Comparison of ENCODE assay signal across 22 cellular contexts in the genomic region with DNA sequence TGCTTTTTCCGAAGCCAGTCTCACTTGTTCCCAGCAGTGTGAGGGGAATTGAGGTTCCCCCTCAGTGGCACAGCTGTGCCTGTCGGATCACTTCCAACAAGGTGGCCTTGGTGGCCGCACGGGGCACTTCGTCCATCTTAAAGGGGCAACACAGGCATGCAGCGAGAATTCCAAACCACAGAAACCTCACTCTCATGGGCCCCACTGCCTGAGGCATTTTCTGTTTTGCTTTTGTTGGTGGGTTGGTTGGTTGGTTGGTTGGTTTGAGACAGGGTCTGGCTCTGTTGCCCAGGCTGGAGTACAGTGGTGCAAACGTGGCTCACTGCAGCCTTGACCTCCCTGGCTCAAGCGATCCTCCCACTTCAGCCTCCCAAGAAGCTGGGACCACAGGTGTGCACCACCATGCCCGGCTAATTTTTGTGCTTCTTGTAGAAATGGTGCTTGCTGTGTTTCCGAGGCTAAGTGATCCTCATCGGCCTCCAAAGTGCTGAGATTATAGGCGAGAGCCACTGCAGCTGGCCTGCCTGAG. TPM values are rescaled to one million over a fixed set of nuclear protein-coding genes. Genes with fewer than 3 reads are reported as not detected.
DNase-seq lines count a peak whose midpoint lies in the region; ATAC-seq and TF ChIP-seq lines count a peak whose summit lies in the region.
"Had no signal": no experiment of that assay in that cellular context is flagged by ENCODE, and none has a peak within 500 bp of the region (broad histone marks: within the 10 kb centered on the region; RNA-seq: fewer than 3 reads in every experiment).

No MANE protein-coding gene starts in this region.

- peaks cover 11% of the 10 kb centered on the region for H3K79me2 ChIP-seq in GM23338 (replicated peaks; ENCODE audit: insufficient read depth)

- no peak overlapping the region for H3K4me3 Mint-ChIP-seq in stimulated activated naive B cell treated with anti-CD40 and anti-IgM and Interleukin-4, amounts not matched to agents 10 μg/mL and 1 μg/mL and 100 μg/mL, for 72 hours
- H3K4me3 Mint-ChIP-seq in activated CD8-positive, alpha-beta T cell treated with anti-CD3 and anti-CD28 coated beads, Interleukin-2, amount 10 ng/mL, durations not matched to agents 7 days and 5 days: no peak overlapping the region
- no peak overlapping the region; the same call in 2 of the 3 replicates for H3K4me3 Mint-ChIP-seq in GM23338
- H3K4me3 Mint-ChIP-seq: H9 had no signal

- H3K9me3 ChIP-seq in HEK293 (ENCODE audit: control insufficient read depth, insufficient read depth, low read depth, low read length): no peaks in the 10 kb centered on the region
- H3K9me3 ChIP-seq in SJCRH30 (replicated peaks): no peaks in the 10 kb centered on the region
- H3K9me3 ChIP-seq: BE2C, Peyer's patch had no signal

- peaks cover 4% of the 10 kb centered on the region for H4K20me1 ChIP-seq in GM23338 (replicated peaks; ENCODE audit: insufficient read depth)

- H3K4me1 Mint-ChIP-seq in stimulated activated naive B cell treated with anti-CD40 and anti-IgM and Interleukin-4, amounts not matched to agents 10 μg/mL and 1 μg/mL and 100 μg/mL, for 72 hours: peaks cover 14 to 20% of the 10 kb centered on the region in 2 donors
- H3K4me1 Mint-ChIP-seq in activated CD8-positive, alpha-beta T cell treated with anti-CD3 and anti-CD28 coated beads, Interleukin-2, amount 10 ng/mL, durations not matched to agents 7 days and 5 days (ENCODE audit: low read depth): peaks cover 16% of the 10 kb centered on the region
- peaks cover 13% of the 10 kb centered on the region for H3K4me1 Mint-ChIP-seq in GM23338

- peaks cover 13% of the 10 kb centered on the region for H3F3A ChIP-seq in GM23338 (replicated peaks; ENCODE audit: low read depth)

- H3K27ac Mint-ChIP-seq in stimulated activated naive B cell treated with anti-CD40 and anti-IgM and Interleukin-4, amounts not matched to agents 10 μg/mL and 1 μg/mL and 100 μg/mL, for 72 hours: peak overlapping the region; percentile 75
- no peak overlapping the region for H3K27ac Mint-ChIP-seq in activated CD8-positive, alpha-beta T cell treated with anti-CD3 and anti-CD28 coated beads, Interleukin-2, amount 10 ng/mL, durations not matched to agents 7 days and 5 days
- H3K27ac Mint-ChIP-seq in GM23338: no peak overlapping the region

- no peak overlapping the region for H3K4me2 ChIP-seq in GM23338

- no peak overlapping the region for H3K27ac ChIP-seq in HEK293 (ENCODE audit: extremely low read depth, low read depth, low read length)
- no peak overlapping the region for H3K27ac ChIP-seq in SJCRH30
- H3K27ac ChIP-seq in layer of hippocampus (ENCODE audit: low read depth, low read length): peak overlapping the region; percentile 30
- H3K27ac ChIP-seq in GM23338 (ENCODE audit: low read depth): no peak overlapping the region
- H3K27ac ChIP-seq: HL-60, Peyer's patch had no signal

- peaks cover 2 to 3% of the 10 kb centered on the region in 2 donors for H3K9me3 Mint-ChIP-seq in stimulated activated naive B cell treated with anti-CD40 and anti-IgM and Interleukin-4, amounts not matched to agents 10 μg/mL and 1 μg/mL and 100 μg/mL, for 72 hours
- H3K9me3 Mint-ChIP-seq in activated CD8-positive, alpha-beta T cell treated with anti-CD3 and anti-CD28 coated beads, Interleukin-2, amount 10 ng/mL, durations not matched to agents 7 days and 5 days (ENCODE audit: insufficient read depth): no peaks in the 10 kb centered on the region
- peaks cover 5% of the 10 kb centered on the region for H3K9me3 Mint-ChIP-seq in GM23338

- POLR2A ChIA-PET in HEK293 (lab: Yijun Ruan, JAX): interaction anchor here (1.0 to 2.2 kb wide), 3 partner anchors 66 to 111 kb away, joined by 3 to 9 read pairs (median 4); partner anchors contain the start of gene CIRBP
- POLR2A ChIA-PET in activated CD8-positive, alpha-beta T cell treated with anti-CD3 and anti-CD28 coated beads, Interleukin-2, amount 10 ng/mL, durations not matched to agents 7 days and 5 days (lab: Charles Lee): no interaction called here

- H3K9me2 ChIP-seq in GM23338 (ENCODE audit: insufficient read depth): no peaks in the 10 kb centered on the region

- H3K36me3 ChIP-seq in HEK293 (ENCODE audit: control insufficient read depth in 2 of 2, insufficient read depth in 1 of 2, low read length in 2 of 2) (peaks cover under 1 to 15% of the 10 kb centered on the region in 2 experiments; a peak in 2 of 3 replicates), SJCRH30 (peaks cover 4% of the 10 kb centered on the region), GM23338 (ENCODE audit: insufficient read depth) (no peaks in the 10 kb centered on the region; the same call in 1 of the 2 replicates)

- CTCF ChIA-PET in HEK293 (lab: Yijun Ruan, JAX): interaction anchor here (1.0 kb wide), 1 partner anchor 136 kb away, joined by 3 read pairs; no protein-coding TSS in a partner anchor
- CTCF ChIA-PET in activated CD8-positive, alpha-beta T cell treated with anti-CD3 and anti-CD28 coated beads, Interleukin-2, amount 10 ng/mL, durations not matched to agents 7 days and 5 days (lab: Charles Lee): interaction anchor here (1.3 kb wide), 1 partner anchor 100 kb away, joined by 3 read pairs; no protein-coding TSS in a partner anchor

- H3K36me3 Mint-ChIP-seq in stimulated activated naive B cell treated with anti-CD40 and anti-IgM and Interleukin-4, amounts not matched to agents 10 μg/mL and 1 μg/mL and 100 μg/mL, for 72 hours: peaks cover 15 to 21% of the 10 kb centered on the region in 2 donors
- peaks cover 11% of the 10 kb centered on the region for H3K36me3 Mint-ChIP-seq in activated CD8-positive, alpha-beta T cell treated with anti-CD3 and anti-CD28 coated beads, Interleukin-2, amount 10 ng/mL, durations not matched to agents 7 days and 5 days (ENCODE audit: low read depth)
- peaks cover 24% of the 10 kb centered on the region for H3K36me3 Mint-ChIP-seq in GM23338 (ENCODE audit: low read depth)

- peak; percentile 35 to 53 for DNase-seq in SJCRH30
- DNase-seq in stimulated activated naive B cell treated with anti-CD40 and anti-IgM and Interleukin-4, amounts not matched to agents 10 μg/mL and 1 μg/mL and 100 μg/mL, for 72 hours: no peak
- DNase-seq in activated CD8-positive, alpha-beta T cell treated with anti-CD3 and anti-CD28 coated beads, Interleukin-2, amount 10 ng/mL, durations not matched to agents 7 days and 5 days: no peak
- DNase-seq in GM23338 (ENCODE audit: low spot score): no peak
- no peak for DNase-seq in glomerular visceral epithelial cell (ENCODE audit: extremely low spot score)
- DNase-seq: BE2C; DMS53; EL; KG1; NCI-H1092 treated with DMSO at 0.1 percent for 48 hours; NCI-H1436 treated with DMSO at 0.1 percent for 48 hours; NCI-H2029; NCI-H345; NCI-H524; NCI-H774; NK-92 treated with Interleukin-12 subunit alpha and Interleukin-12 subunit beta, amount 100 ng/mL, for 24 hours; Peyer's patch; Right ventricle myocardium superior had no signal

- TF ChIP-seq CTCF in HEK293 (tag by site-specific recombination; IDR thresholded peaks at IDR 0.05): no peak
- no peak for TF ChIP-seq CTCF in GM23338 (conservative IDR thresholded peaks at IDR 0.05; ENCODE audit: low read depth in 2 of 2)

- 0 out of 2 replicates have a peak, but pooled peaks cover 3% of the 10 kb centered on the region for H3K4me1 ChIP-seq in HEK293 (ENCODE audit: control insufficient read depth, insufficient read depth, low read length)
- peaks cover 5% of the 10 kb centered on the region for H3K4me1 ChIP-seq in SJCRH30
- peaks cover 16% of the 10 kb centered on the region; the same call in 1 of the 2 replicates for H3K4me1 ChIP-seq in GM23338 (ENCODE audit: insufficient read depth)
- H3K4me1 ChIP-seq: BE2C had no signal

- peaks cover 6 to 8% of the 10 kb centered on the region in 2 donors for H3K27me3 Mint-ChIP-seq in stimulated activated naive B cell treated with anti-CD40 and anti-IgM and Interleukin-4, amounts not matched to agents 10 μg/mL and 1 μg/mL and 100 μg/mL, for 72 hours
- H3K27me3 Mint-ChIP-seq in activated CD8-positive, alpha-beta T cell treated with anti-CD3 and anti-CD28 coated beads, Interleukin-2, amount 10 ng/mL, durations not matched to agents 7 days and 5 days (ENCODE audit: low read depth): peaks cover 3% of the 10 kb centered on the region
- H3K27me3 Mint-ChIP-seq in GM23338 (ENCODE audit: insufficient read depth, low read depth, poor library complexity): peaks cover 23% of the 10 kb centered on the region

- no peak overlapping the region for H3K4me3 ChIP-seq in HEK293 (ENCODE audit: low read depth, low read length)
- no peak overlapping the region for H3K4me3 ChIP-seq in SJCRH30
- H3K4me3 ChIP-seq in GM23338: no peak overlapping the region
- H3K4me3 ChIP-seq: Peyer's patch had no signal

- ATAC-seq in stimulated activated naive B cell treated with anti-CD40 and anti-IgM and Interleukin-4, amounts not matched to agents 10 μg/mL and 1 μg/mL and 100 μg/mL, for 72 hours (replicated peaks): no peak
- ATAC-seq in activated CD8-positive, alpha-beta T cell treated with anti-CD3 and anti-CD28 coated beads, Interleukin-2, amount 10 ng/mL, durations not matched to agents 7 days and 5 days: no peak
- ATAC-seq in GM23338: no peak

- H2AFZ ChIP-seq in GM23338: no peak overlapping the region

- H3K27me3 ChIP-seq in SJCRH30 (no peaks in the 10 kb centered on the region), layer of hippocampus (ENCODE audit: control insufficient read depth, insufficient read depth, low read length) (no peaks in the 10 kb centered on the region), GM23338 (ENCODE audit: insufficient read depth) (no peaks in the 10 kb centered on the region)
- H3K27me3 ChIP-seq: BE2C, Peyer's patch had no signal

RNA-seq across cellular contexts. Expression of gene NDUFS7, which starts 3.7 kb away (rescaled TPM):
- 31.4 and 39.6 TPM in 2 replicates for total RNA-seq in SJCRH30 (2014; rRNA removed; shearing (Covaris generic))
- 100 to 1,000 TPM; 122 to 127 TPM for total RNA-seq in activated CD8-positive, alpha-beta T cell treated with anti-CD3 and anti-CD28 coated beads, Interleukin-2, amount 10 ng/mL, durations not matched to agents 7 days and 5 days
- total RNA-seq in GM23338 (2014; rRNA removed; shearing (Covaris generic)): 128 and 132 TPM in 2 replicates
- 201 and 203 TPM in 2 replicates for polyA plus RNA-seq in GM23338 (2016; fragmentation: Nextera tagmentation; extraction: Ambion mirVana)

RNA-seq across cellular contexts. Expression of gene GAMT, which starts 21.3 kb away (rescaled TPM):
- 13.7 and 15.2 TPM in 2 replicates for total RNA-seq in SJCRH30 (2014; rRNA removed; shearing (Covaris generic))
- 10 to 100 TPM; 26.2 to 26.8 TPM for total RNA-seq in activated CD8-positive, alpha-beta T cell treated with anti-CD3 and anti-CD28 coated beads, Interleukin-2, amount 10 ng/mL, durations not matched to agents 7 days and 5 days
- 21.5 and 27.3 TPM in 2 replicates for total RNA-seq in GM23338 (2014; rRNA removed; shearing (Covaris generic))
- 33.6 and 36.9 TPM in 2 replicates for polyA plus RNA-seq in GM23338 (2016; fragmentation: Nextera tagmentation; extraction: Ambion mirVana)

RNA-seq across cellular contexts. Expression of gene DAZAP1, which starts 27.4 kb away (rescaled TPM):
- 132 and 138 TPM in 2 replicates for total RNA-seq in SJCRH30 (2014; rRNA removed; shearing (Covaris generic))
- 100 to 1,000 TPM; 264 to 270 TPM for total RNA-seq in activated CD8-positive, alpha-beta T cell treated with anti-CD3 and anti-CD28 coated beads, Interleukin-2, amount 10 ng/mL, durations not matched to agents 7 days and 5 days
- total RNA-seq in GM23338 (2014; rRNA removed; shearing (Covaris generic)): 180 and 194 TPM in 2 replicates
- 44.1 and 48.1 TPM in 2 replicates for polyA plus RNA-seq in GM23338 (2016; fragmentation: Nextera tagmentation; extraction: Ambion mirVana)

RNA-seq across cellular contexts. Expression of gene RPS15, which starts 58.2 kb away (rescaled TPM):
- total RNA-seq in SJCRH30 (2014; rRNA removed; shearing (Covaris generic)): 1,359 and 1,591 TPM in 2 replicates
- total RNA-seq in activated CD8-positive, alpha-beta T cell treated with anti-CD3 and anti-CD28 coated beads, Interleukin-2, amount 10 ng/mL, durations not matched to agents 7 days and 5 days: 1,000 to 10,000 TPM; 1,384 TPM
- total RNA-seq in GM23338 (2014; rRNA removed; shearing (Covaris generic)): 2,953 and 3,723 TPM in 2 replicates
- polyA plus RNA-seq in GM23338 (2016; fragmentation: Nextera tagmentation; extraction: Ambion mirVana): 3,861 and 4,267 TPM in 2 replicates

Comparison
In these comparisons a context has a peak if more than half of its experiments do, and no peak if none do; other contexts are left out.
1. DNase-seq: peak in SJCRH30 (2 of 2); none in stimulated activated naive B cell treated with anti-CD40 and anti-IgM and Interleukin-4, amounts not matched to agents 10 μg/mL and 1 μg/mL and 100 μg/mL, for 72 hours (single experiment), activated CD8-positive, alpha-beta T cell treated with anti-CD3 and anti-CD28 coated beads, Interleukin-2, amount 10 ng/mL, durations not matched to agents 7 days and 5 days (single experiment), GM23338 (single experiment) and glomerular visceral epithelial cell (single experiment).